Comparison of ENCODE assay signal across 9 cellular contexts in the genomic region with DNA sequence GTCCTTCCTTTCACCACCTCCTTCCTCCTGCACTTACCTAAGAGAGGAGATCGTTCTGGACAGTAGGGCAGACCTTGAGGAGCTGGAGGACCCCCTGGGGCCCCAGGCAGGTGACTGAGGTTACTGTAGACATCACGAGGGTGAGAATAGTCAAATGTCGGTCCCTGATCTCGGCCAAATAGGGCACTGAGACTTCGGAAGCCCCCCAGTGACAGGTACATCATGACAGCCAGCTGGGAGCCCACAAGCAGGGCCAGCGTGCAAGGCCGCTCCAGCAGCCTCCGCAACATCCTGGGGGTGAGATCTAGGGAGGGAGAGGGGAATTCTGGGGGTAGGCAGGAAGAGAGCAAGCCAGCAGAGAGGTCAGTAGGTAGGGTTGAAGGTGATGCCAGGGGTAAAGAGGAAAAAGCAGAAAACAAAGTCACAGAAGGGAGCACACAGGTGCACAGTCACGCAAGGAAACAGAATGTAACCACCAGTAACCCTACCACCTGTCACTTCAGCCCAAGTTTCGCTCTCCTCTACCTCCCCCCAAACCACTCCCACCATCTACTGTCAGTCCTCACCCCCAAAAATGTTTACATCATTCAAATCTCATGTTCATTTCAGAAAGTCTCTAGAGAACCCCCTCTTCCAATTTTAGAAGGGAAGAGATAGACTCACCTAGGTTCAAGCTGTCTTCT. TPM values are rescaled to one million over a fixed set of nuclear protein-coding genes. Genes with fewer than 3 reads are reported as not detected.
DNase-seq lines count a peak whose midpoint lies in the region; ATAC-seq and TF ChIP-seq lines count a peak whose summit lies in the region.
"Had no signal": no experiment of that assay in that cellular context is flagged by ENCODE, and none has a peak within 500 bp of the region (broad histone marks: within the 10 kb centered on the region; RNA-seq: fewer than 3 reads in every experiment).

No MANE protein-coding gene starts in this region.

- no peak overlapping the region for H3K4ac ChIP-seq in IMR-90 (ENCODE audit: low read depth, low read length)

- dilution Hi-C loops in IMR-90 (cut with HindIII; ENCODE audit: low sequenced_read_pairs, unreplicated experiment) = no loop called here

- peaks cover 14 to 43% of the 10 kb centered on the region in 2 experiments for H3K79me1 ChIP-seq in IMR-90 (ENCODE audit: low read depth in 1 of 2, low read length in 2 of 2)

- no peak for TF ChIP-seq CTCF in BE2C (IDR thresholded peaks at IDR 0.05; ENCODE audit: low read depth, low read length)
- TF ChIP-seq CTCF in IMR-90 (conservative IDR thresholded peaks at IDR 0.05; ENCODE audit: low read depth, low read length) = no peak
- no peak for TF ChIP-seq CTCF in chondrocyte (IDR thresholded peaks at IDR 0.05)

- peaks cover 42% of the 10 kb centered on the region for H3K36me3 ChIP-seq in BE2C
- H3K36me3 ChIP-seq in IMR-90 (ENCODE audit: control insufficient read depth, insufficient read depth, low read length) = peaks cover 33% of the 10 kb centered on the region

- H3K4me2 ChIP-seq in IMR-90 (ENCODE audit: low read depth, low read length) = peak overlapping the region; percentile 96; the same call in 1 of the 2 replicates

- H3K23ac ChIP-seq in IMR-90 (ENCODE audit: low read depth, low read length) = no peak overlapping the region

- peaks cover 13% of the 10 kb centered on the region; the same call in 1 of the 2 replicates for H4K20me1 ChIP-seq in IMR-90 (ENCODE audit: insufficient read depth, low read length)

- POLR2A ChIA-PET in IMR-90 (lab: Charles Lee; ENCODE audit: unreplicated experiment) = no interaction called here

- no peak overlapping the region for H3K56ac ChIP-seq in IMR-90 (ENCODE audit: extremely low read depth, insufficient read depth, low read length)

- no peak overlapping the region for H2BK20ac ChIP-seq in IMR-90 (ENCODE audit: low read depth, low read length)

- H3K14ac ChIP-seq in IMR-90 (replicated peaks; ENCODE audit: low read depth, low read length) = no peak overlapping the region

- no peak for TF ChIP-seq POLR2A in IMR-90 (IDR thresholded peaks at IDR 0.05; ENCODE audit: low read depth, low read length)

- H3K36me3 Mint-ChIP-seq in chondrocyte (ENCODE audit: low read depth) = peaks cover 18% of the 10 kb centered on the region
- H3K36me3 Mint-ChIP-seq in natural killer cell treated with Interleukin-12 subunit alpha and Interleukin-12 subunit beta and Interleukin-15 and Interleukin-18, amount 100 ng/mL, for 72 hours = peaks cover 30% of the 10 kb centered on the region

- H3K9me3 Mint-ChIP-seq in chondrocyte (ENCODE audit: low read depth) = no peaks in the 10 kb centered on the region
- no peaks in the 10 kb centered on the region for H3K9me3 Mint-ChIP-seq in natural killer cell treated with Interleukin-12 subunit alpha and Interleukin-12 subunit beta and Interleukin-15 and Interleukin-18, amount 100 ng/mL, for 72 hours

- no peak overlapping the region for H2AFZ ChIP-seq in IMR-90 (replicated peaks; ENCODE audit: low read length, poor library complexity)

- in situ Hi-C loops in IMR-90 (cut with MboI; ENCODE audit: low sequenced_read_pairs) = no loop called here

- H2BK15ac ChIP-seq in IMR-90 (ENCODE audit: low read depth, low read length) = no peak overlapping the region

- H3K27me3 Mint-ChIP-seq in chondrocyte (ENCODE audit: low read depth) = no peaks in the 10 kb centered on the region
- no peaks in the 10 kb centered on the region for H3K27me3 Mint-ChIP-seq in natural killer cell treated with Interleukin-12 subunit alpha and Interleukin-12 subunit beta and Interleukin-15 and Interleukin-18, amount 100 ng/mL, for 72 hours

- peaks cover 11% of the 10 kb centered on the region for H3K9me1 ChIP-seq in IMR-90 (ENCODE audit: insufficient read depth, low read length)

- no peak for ATAC-seq in IMR-90 (ENCODE audit: low read depth)
- no peak for ATAC-seq in natural killer cell treated with Interleukin-12 subunit alpha and Interleukin-12 subunit beta and Interleukin-15 and Interleukin-18, amount 100 ng/mL, for 72 hours
- ATAC-seq in HG03095 (IDR thresholded peaks at IDR 0.05; ENCODE audit: unreplicated experiment) = no peak
- ATAC-seq in HG03108 (IDR thresholded peaks at IDR 0.05; ENCODE audit: unreplicated experiment) = no peak

- H2AK5ac ChIP-seq in IMR-90 (ENCODE audit: low read depth, low read length) = no peak overlapping the region

- no TSS peak for BruUV-seq in IMR-90 (replicated peaks; lab: Mats Ljungman, UMichigan)

- H3K9me3 ChIP-seq in BE2C (no peaks in the 10 kb centered on the region), IMR-90 (ENCODE audit: control insufficient read depth, insufficient read depth, low read length) (no peaks in the 10 kb centered on the region)

- H4K5ac ChIP-seq in IMR-90 (ENCODE audit: low read depth, low read length) = no peak overlapping the region

- peak overlapping the region; percentile 84 for H3K27ac Mint-ChIP-seq in chondrocyte (ENCODE audit: unreplicated experiment)
- H3K27ac Mint-ChIP-seq in natural killer cell treated with Interleukin-12 subunit alpha and Interleukin-12 subunit beta and Interleukin-15 and Interleukin-18, amount 100 ng/mL, for 72 hours = peak overlapping the region; percentile 85 to 96

- no peak for DNase-seq in BE2C
- no peak for DNase-seq in IMR-90
- peak; percentile 69 for DNase-seq in chondrocyte (ENCODE audit: low spot score)
- no peak for DNase-seq in natural killer cell treated with Interleukin-12 subunit alpha and Interleukin-12 subunit beta and Interleukin-15 and Interleukin-18, amount 100 ng/mL, for 72 hours (ENCODE audit: low spot score)
- DNase-seq in CD1c-positive myeloid dendritic cell (ENCODE audit: extremely low spot score) = no peak
- DNase-seq in NCI-H2029 (lab: John Stamatoyannopoulos, UW) = no peak
- DNase-seq: SHP77 had no signal

- peak overlapping the region; percentile 81 for H3K4me3 ChIP-seq in BE2C (ENCODE audit: low read depth, low read length)
- no peak overlapping the region for H3K4me3 ChIP-seq in IMR-90 (ENCODE audit: insufficient read depth, low read depth, low read length)

- H3K4me1 ChIP-seq in BE2C (no peaks in the 10 kb centered on the region; the same call in 1 of the 2 replicates), IMR-90 (ENCODE audit: control insufficient read depth, insufficient read depth, low read length) (peaks cover 17% of the 10 kb centered on the region)

- H3K4me1 Mint-ChIP-seq in chondrocyte (ENCODE audit: low read depth) = peaks cover 43% of the 10 kb centered on the region
- peaks cover 52 to 71% of the 10 kb centered on the region in 2 donors for H3K4me1 Mint-ChIP-seq in natural killer cell treated with Interleukin-12 subunit alpha and Interleukin-12 subunit beta and Interleukin-15 and Interleukin-18, amount 100 ng/mL, for 72 hours (ENCODE audit: low read depth in 2 of 2)

- H3K9ac ChIP-seq in IMR-90 (ENCODE audit: low read depth, low read length) = no peak overlapping the region

- no peak for TF ChIP-seq RAD21 in IMR-90 (IDR thresholded peaks at IDR 0.05; ENCODE audit: low read length)

- no peak overlapping the region for H2AK9ac ChIP-seq in IMR-90 (replicated peaks; ENCODE audit: low read depth, low read length, poor library complexity)

- no peak overlapping the region for H2BK120ac ChIP-seq in IMR-90 (ENCODE audit: low read depth, low read length)

- no peak overlapping the region for H3K27ac ChIP-seq in IMR-90 (ENCODE audit: insufficient read depth, low read length)

- H3K27me3 ChIP-seq in BE2C = no peaks in the 10 kb centered on the region
- H3K27me3 ChIP-seq in IMR-90 (ENCODE audit: control insufficient read depth, insufficient read depth, low read length) = no peaks in the 10 kb centered on the region

- H3K4me3 Mint-ChIP-seq in chondrocyte (ENCODE audit: unreplicated experiment) = peak overlapping the region; percentile 100
- H3K4me3 Mint-ChIP-seq in natural killer cell treated with Interleukin-12 subunit alpha and Interleukin-12 subunit beta and Interleukin-15 and Interleukin-18, amount 100 ng/mL, for 72 hours = peak overlapping the region; percentile 99

- H3K18ac ChIP-seq in IMR-90 (ENCODE audit: low read depth, low read length) = no peak overlapping the region

- H4K8ac ChIP-seq in IMR-90 (ENCODE audit: low read depth in 2 of 2, low read length in 2 of 2) = no peak overlapping the region

- intact Hi-C loops in IMR-90 (cut with micrococcal nuclease) = no loop called here

- H2BK5ac ChIP-seq in IMR-90 (ENCODE audit: low read depth, low read length, poor library complexity, severe bottlenecking) = no peak overlapping the region

- CTCF ChIA-PET in IMR-90 (lab: Yijun Ruan, JAX) = interaction anchor here (1.9 kb wide), 1 partner anchor 10 kb away, joined by 5 read pairs; the partner anchor contains the start of gene PPOX

- 92% methylated on average over 6 of the region's 10 CpGs; no CpG with 5 or more reads in 1 of the 2 experiments for WGBS in IMR-90 (ENCODE audit: extremely low coverage in 2 of 2, insufficient read length in 1 of 2), 2 experiments

- no peak overlapping the region for H4K91ac ChIP-seq in IMR-90 (ENCODE audit: insufficient read depth, low read depth, low read length)

RNA-seq across cellular contexts. Expression of gene B4GALT3, which starts 1.4 kb away (rescaled TPM):
- polyA plus RNA-seq in BE2C (2012; ENCODE audit: insufficient read depth, insufficient read length, low read depth) = 109 TPM
- total RNA-seq in IMR-90 (2012; rRNA removed) = 11.4 and 19.9 TPM in 2 replicates
- 36.0 and 41.5 TPM in 2 replicates for polyA plus RNA-seq in IMR-90 (2012; rRNA removed)
- polyA plus RNA-seq in IMR-90 (2012; cell fraction: cytosol; rRNA removed) = 43.6 and 51.8 TPM in 2 replicates
- 67.0 and 75.3 TPM in 2 replicates for polyA plus RNA-seq in IMR-90 (2012; cell fraction: nucleus; rRNA removed; ENCODE audit: low replicate concordance)
- 22.4 to 23.7 TPM (median 23.0 TPM) in 3 replicates for total RNA-seq in chondrocyte
- total RNA-seq in natural killer cell treated with Interleukin-12 subunit alpha and Interleukin-12 subunit beta and Interleukin-15 and Interleukin-18, amount 100 ng/mL, for 72 hours = 10 to 100 TPM; 61.7 to 75.0 TPM

RNA-seq across cellular contexts. Expression of gene PPOX, which starts 9.7 kb away (rescaled TPM):
- polyA plus RNA-seq in BE2C (2012; ENCODE audit: insufficient read depth, insufficient read length, low read depth) = 42.7 TPM
- total RNA-seq in IMR-90 (2012; rRNA removed) (6.1 TPM in 2 replicates), chondrocyte (21.6 to 38.8 TPM (median 25.6 TPM) in 3 replicates)
- 14.3 and 14.8 TPM in 2 replicates for polyA plus RNA-seq in IMR-90 (2012; rRNA removed)
- polyA plus RNA-seq in IMR-90 (2012; cell fraction: cytosol; rRNA removed) = 6.3 and 12.0 TPM in 2 replicates
- polyA plus RNA-seq in IMR-90 (2012; cell fraction: nucleus; rRNA removed; ENCODE audit: low replicate concordance) = 86.8 and 100 TPM in 2 replicates
- total RNA-seq in natural killer cell treated with Interleukin-12 subunit alpha and Interleukin-12 subunit beta and Interleukin-15 and Interleukin-18, amount 100 ng/mL, for 72 hours = 10 to 100 TPM; 25.7 to 30.3 TPM

RNA-seq across cellular contexts. Expression of gene USP21, which starts 16.6 kb away (rescaled TPM):
- 52.6 TPM for polyA plus RNA-seq in BE2C (2012; ENCODE audit: insufficient read depth, insufficient read length, low read depth)
- total RNA-seq in IMR-90 (2012; rRNA removed) (3.3 and 6.3 TPM in 2 replicates), chondrocyte (15.7 to 24.8 TPM (median 16.0 TPM) in 3 replicates)
- polyA plus RNA-seq in IMR-90 (2012; rRNA removed) = 23.8 and 24.7 TPM in 2 replicates
- 13.5 and 13.8 TPM in 2 replicates for polyA plus RNA-seq in IMR-90 (2012; cell fraction: cytosol; rRNA removed)
- polyA plus RNA-seq in IMR-90 (2012; cell fraction: nucleus; rRNA removed; ENCODE audit: low replicate concordance) = 69.2 and 96.8 TPM in 2 replicates
- 10 to 100 TPM; 21.2 to 29.0 TPM for total RNA-seq in natural killer cell treated with Interleukin-12 subunit alpha and Interleukin-12 subunit beta and Interleukin-15 and Interleukin-18, amount 100 ng/mL, for 72 hours

RNA-seq across cellular contexts. Expression of gene UFC1, which starts 22.1 kb away (rescaled TPM):
- 135 TPM for polyA plus RNA-seq in BE2C (2012; ENCODE audit: insufficient read depth, insufficient read length, low read depth)
- total RNA-seq in IMR-90 (2012; rRNA removed) (134 and 137 TPM in 2 replicates), chondrocyte (84.2 to 95.6 TPM (median 89.4 TPM) in 3 replicates)
- polyA plus RNA-seq in IMR-90 (2012; rRNA removed) = 113 and 140 TPM in 2 replicates
- 46.4 and 59.8 TPM in 2 replicates for polyA plus RNA-seq in IMR-90 (2012; cell fraction: cytosol; rRNA removed)
- 10.2 and 65.4 TPM in 2 replicates for polyA plus RNA-seq in IMR-90 (2012; cell fraction: nucleus; rRNA removed; ENCODE audit: low replicate concordance)
- total RNA-seq in natural killer cell treated with Interleukin-12 subunit alpha and Interleukin-12 subunit beta and Interleukin-15 and Interleukin-18, amount 100 ng/mL, for 72 hours = 100 to 1,000 TPM; 100 to 114 TPM

RNA-seq across cellular contexts. Expression of gene ADAMTS4, which starts 22.9 kb away (rescaled TPM):
- polyA plus RNA-seq in BE2C (2012; ENCODE audit: insufficient read depth, insufficient read length, low read depth) = 1.4 TPM
- 0.28 and 0.72 TPM in 2 replicates for total RNA-seq in IMR-90 (2012; rRNA removed)
- 0.39 and 0.40 TPM in 2 replicates for polyA plus RNA-seq in IMR-90 (2012; rRNA removed)
- 0.25 and 0.40 TPM in 2 replicates for polyA plus RNA-seq in IMR-90 (2012; cell fraction: cytosol; rRNA removed)
- polyA plus RNA-seq in IMR-90 (2012; cell fraction: nucleus; rRNA removed; ENCODE audit: low replicate concordance) = 1.4 and 1.6 TPM in 2 replicates
- 1.5 to 2.8 TPM (median 2.2 TPM) in 3 replicates for total RNA-seq in chondrocyte
- total RNA-seq in natural killer cell treated with Interleukin-12 subunit alpha and Interleukin-12 subunit beta and Interleukin-15 and Interleukin-18, amount 100 ng/mL, for 72 hours = under 1 TPM; 0.43 to 0.89 TPM
